ENCODE assay signal across 20 cellular contexts in the genomic region with DNA sequence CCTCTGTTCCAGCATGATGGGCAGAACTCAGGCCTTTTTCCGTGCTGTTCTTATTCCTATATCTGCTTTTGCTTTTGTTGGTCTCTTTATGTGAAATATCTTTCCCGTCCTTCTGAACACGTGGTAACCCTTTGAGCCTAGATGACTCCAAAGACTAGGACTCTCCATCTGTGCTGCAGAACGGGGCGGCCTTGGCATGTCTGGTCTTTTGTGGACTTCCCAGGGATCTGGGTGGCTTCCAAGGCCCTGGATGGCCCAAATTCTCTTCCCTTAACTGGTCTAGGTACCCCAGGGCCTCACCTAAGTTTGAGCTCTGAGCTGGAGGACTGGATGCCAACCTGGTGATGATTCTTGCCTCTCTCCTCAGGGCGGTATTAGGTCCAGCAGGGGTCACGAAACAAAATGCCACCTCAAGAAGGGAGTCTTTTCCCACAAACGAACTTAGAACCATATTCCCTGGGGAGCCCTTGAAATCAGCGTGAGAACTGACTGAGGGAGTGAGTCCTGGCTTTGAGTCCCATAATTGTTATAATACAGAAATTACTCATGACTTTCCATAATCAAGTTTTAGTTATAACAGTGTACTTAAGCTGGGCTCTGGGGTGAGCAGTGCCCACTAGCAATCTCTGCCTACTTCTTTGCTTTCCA.
"Had no signal": no experiment of that assay in that cellular context is flagged by ENCODE, and none has a peak within 500 bp of the region (broad histone marks: within the 10 kb centered on the region; RNA-seq: fewer than 3 reads in every experiment).

No MANE protein-coding gene starts in this region.

- H3K9me3 Mint-ChIP-seq: activated CD4-positive, alpha-beta memory T cell treated with anti-CD3 and anti-CD28 coated beads for 36 hours; activated naive CD8-positive, alpha-beta T cell treated with anti-CD3 and anti-CD28 coated beads for 36 hours; natural killer cell had no signal

- H3K4me3 Mint-ChIP-seq: activated CD4-positive, alpha-beta memory T cell treated with anti-CD3 and anti-CD28 coated beads for 36 hours; activated naive CD8-positive, alpha-beta T cell treated with anti-CD3 and anti-CD28 coated beads for 36 hours; natural killer cell had no signal

- H3K27ac ChIP-seq: breast epithelium, neutrophil, ovary, psoas muscle, tibial artery had no signal

- H3K27me3 Mint-ChIP-seq: activated CD4-positive, alpha-beta memory T cell treated with anti-CD3 and anti-CD28 coated beads for 36 hours; activated naive CD8-positive, alpha-beta T cell treated with anti-CD3 and anti-CD28 coated beads for 36 hours had no signal

- H3K36me3 ChIP-seq: breast epithelium, neutrophil, ovary, right atrium auricular region, tibial artery had no signal

- ATAC-seq: left ventricle myocardium superior; natural killer cell; psoas muscle; stimulated activated naive CD8-positive, alpha-beta T cell treated with anti-CD3 and anti-CD28 coated beads, Interleukin-15, Interleukin-2, amounts not matched to agents 100 U/mL and 50 U/mL, for 24 hours had no signal

- DNase-seq: activated CD4-positive, alpha-beta memory T cell treated with anti-CD3 and anti-CD28 coated beads for 36 hours; activated CD4-positive, alpha-beta T cell treated with anti-CD3 and anti-CD28 coated beads for 48 hours; activated naive CD4-positive, alpha-beta T cell treated with Interleukin-2 at 50 U/mL for 16 hours; activated naive CD8-positive, alpha-beta T cell treated with anti-CD3 and anti-CD28 coated beads for 36 hours; activated T-cell treated with anti-CD3 and anti-CD28 coated beads, Interleukin-2, amount 50 U/mL, for 48 hours; cerebellar nuclear complex; effector CD8-positive, alpha-beta T cell; left ventricle myocardium superior; mammary epithelial cell; midbrain; natural killer cell; ovary; psoas muscle; stimulated activated CD4-positive, alpha-beta T cell treated with anti-CD3 and anti-CD28 coated beads, Interleukin-4, amount 100 ng/mL, for 24 hours; stimulated activated naive CD8-positive, alpha-beta T cell treated with anti-CD3 and anti-CD28 coated beads, Interleukin-15, Interleukin-2, amounts not matched to agents 100 U/mL and 50 U/mL, for 24 hours; T-helper 2 cell; tibial artery had no signal

- H3K4me3 ChIP-seq: breast epithelium, ovary, psoas muscle, right atrium auricular region, tibial artery had no signal

- H3K27me3 ChIP-seq: breast epithelium, neutrophil, ovary, right atrium auricular region, tibial artery had no signal

- H3K36me3 Mint-ChIP-seq: activated naive CD8-positive, alpha-beta T cell treated with anti-CD3 and anti-CD28 coated beads for 36 hours; natural killer cell had no signal

- H3K9me3 ChIP-seq: breast epithelium, neutrophil, ovary, psoas muscle, right atrium auricular region, tibial artery had no signal

- H3K27ac Mint-ChIP-seq: activated CD4-positive, alpha-beta memory T cell treated with anti-CD3 and anti-CD28 coated beads for 36 hours; activated naive CD8-positive, alpha-beta T cell treated with anti-CD3 and anti-CD28 coated beads for 36 hours; natural killer cell had no signal
